8 cellular contexts compared by ENCODE assay signal in genomic region chr17:63550816-63551639, GRCh38. TPM values are rescaled to one million over a fixed set of nuclear protein-coding genes. Genes with fewer than 3 reads are reported as not detected.
DNase-seq lines count a peak whose midpoint lies in the region; ATAC-seq and TF ChIP-seq lines count a peak whose summit lies in the region.

No MANE protein-coding gene starts in this region.

- no peaks in the 10 kb centered on the region for H3K9me3 Mint-ChIP-seq in activated CD4-positive, alpha-beta T cell treated with anti-CD3 and anti-CD28 coated beads for 36 hours (ENCODE audit: low read depth)

- peak overlapping the region; percentile 91 for H3K4me3 Mint-ChIP-seq in activated CD4-positive, alpha-beta T cell treated with anti-CD3 and anti-CD28 coated beads for 36 hours

- WGBS in stomach, 5 donors: 0 to 1% (median 0%) methylated on average over 28 to 32 of the region's 32 CpGs

- H3K27me3 ChIP-seq in stomach: no peaks in the 10 kb centered on the region

- ATAC-seq in activated CD4-positive, alpha-beta T cell treated with anti-CD3 and anti-CD28 coated beads for 36 hours: no peak
- ATAC-seq in HG03175 (IDR thresholded peaks at IDR 0.05; ENCODE audit: unreplicated experiment): peak; percentile 4

- H3K9me3 ChIP-seq in stomach: no peaks in the 10 kb centered on the region

- POLR2A ChIA-PET in activated CD4-positive, alpha-beta T cell treated with anti-CD3 and anti-CD28 coated beads for 36 hours (lab: Charles Lee): interaction anchor here (0.6 to 1.8 kb wide), 8 partner anchors 28 to 108 kb away, joined by 3 to 9 read pairs (median 4); partner anchors contain the start of genes ACE, KCNH6 and MAP3K3

- peak overlapping the region; percentile 96 for H3K27ac Mint-ChIP-seq in activated CD4-positive, alpha-beta T cell treated with anti-CD3 and anti-CD28 coated beads for 36 hours

- H3K4me1 ChIP-seq in stomach: peaks cover 23 to 60% (median 46%) of the 10 kb centered on the region in 4 donors

- no peaks in the 10 kb centered on the region for H3K36me3 ChIP-seq in stomach

- TF ChIP-seq EP300 in stomach (IDR thresholded peaks at IDR 0.05): no peak

- CTCF ChIA-PET in activated CD4-positive, alpha-beta T cell treated with anti-CD3 and anti-CD28 coated beads for 36 hours (lab: Charles Lee): interaction anchor here (0.7 to 2.6 kb wide), 7 partner anchors 14 to 126 kb away, joined by 3 to 14 read pairs (median 3); no protein-coding TSS in a partner anchor

- no peak for TF ChIP-seq CTCF in cardiac fibroblast (IDR thresholded peaks at IDR 0.05; ENCODE audit: low read depth, low read length)
- no peak for TF ChIP-seq CTCF in stomach (IDR thresholded peaks at IDR 0.05)

- peak overlapping the region; percentile 90 to 95 (median 92) for H3K27ac ChIP-seq in stomach

- DNase-seq in activated CD4-positive, alpha-beta T cell treated with anti-CD3 and anti-CD28 coated beads for 36 hours: peak; percentile 43
- DNase-seq in activated CD4-positive, alpha-beta T cell treated with anti-CD3 and anti-CD28 coated beads for 1 hour: no peak
- DNase-seq in cardiac fibroblast (ENCODE audit: low read depth in 2 of 2) (peak; percentile 33 to 40), left kidney (ENCODE audit: low read depth, low spot score) (peak; percentile 84), stomach (peak; percentile 19)
- DNase-seq in activated CD4-positive, CD25-positive, alpha-beta regulatory T cell (lab: John Stamatoyannopoulos, UW): no peak

- intact Hi-C loops in activated CD4-positive, alpha-beta T cell treated with anti-CD3 and anti-CD28 coated beads for 36 hours (cut with DNase I, micrococcal nuclease): loop anchor here (1.0 to 10.0 kb wide), 16 partner anchors 28 to 584 kb away; partner anchors contain the start of genes TACO1 (in 2 of the 2), ACE (in 1 of the 2), CCDC47 (in 1 of the 2) and CYB561 (in 1 of the 2)
- intact Hi-C loops in stomach (cut with DNase I; ENCODE audit: low total_unique reads): no loop called here

- H3K4me3 ChIP-seq in cardiac fibroblast (replicated peaks in 1 of 2; ENCODE audit: low read depth in 2 of 2, low read length in 2 of 2) (peak overlapping the region; percentile 91 to 96), stomach (peak overlapping the region; percentile 88 to 97 (median 94))

- no peak for TF ChIP-seq POLR2A in stomach (IDR thresholded peaks at IDR 0.05)

- H3K36me3 Mint-ChIP-seq in activated CD4-positive, alpha-beta T cell treated with anti-CD3 and anti-CD28 coated beads for 36 hours (ENCODE audit: low read depth): peaks cover 15% of the 10 kb centered on the region

- H3K27me3 Mint-ChIP-seq in activated CD4-positive, alpha-beta T cell treated with anti-CD3 and anti-CD28 coated beads for 36 hours: no peaks in the 10 kb centered on the region

- H3K4me1 Mint-ChIP-seq in activated CD4-positive, alpha-beta T cell treated with anti-CD3 and anti-CD28 coated beads for 36 hours: peaks cover 39% of the 10 kb centered on the region

TF ChIP-seq in PFSK-1, 5 proteins besides CTCF, POLR2A, EP300 and RAD21:
- TF ChIP-seq SIN3A (IDR thresholded peaks at IDR 0.05; ENCODE audit: borderline replicate concordance, insufficient read depth, low read length) (0 out of 2 replicates have a peak, but pooled peaks have one; percentile 56), POLR2AphosphoS5 (IDR thresholded peaks at IDR 0.05; ENCODE audit: low read depth, low read length) (no peak; the same call in 1 of the 2 replicates)

RNA-seq across cellular contexts. Expression of gene DCAF7, which starts 0.8 kb away (rescaled TPM):
- 100 to 1,000 TPM; 106 to 117 TPM for total RNA-seq in activated CD4-positive, alpha-beta T cell treated with anti-CD3 and anti-CD28 coated beads for 36 hours
- 73.3 TPM for polyA plus RNA-seq in PFSK-1 (2012; ENCODE audit: insufficient read length, low read depth)
- total RNA-seq in stomach: 10 to 100 TPM; 14.6 to 45.5 (median 23.5) TPM
- 10 to 100 TPM; 11.6 to 14.8 (median 13.7) TPM for polyA plus RNA-seq in stomach

RNA-seq across cellular contexts. Expression of gene KCNH6, which starts 27.9 kb away (rescaled TPM):
- not detected for total RNA-seq in activated CD4-positive, alpha-beta T cell treated with anti-CD3 and anti-CD28 coated beads for 36 hours
- polyA plus RNA-seq in PFSK-1 (2012; ENCODE audit: insufficient read length, low read depth): not detected
- total RNA-seq in stomach: 1 to 10 TPM in 1 of 5 donors, under 1 TPM in 4; 0.37 to 2.3 (median 0.72) TPM
- under 1 TPM in 2 of 3 donors, not detected in 1; 0.20 to 0.31 TPM for polyA plus RNA-seq in stomach

RNA-seq across cellular contexts. Expression of gene TACO1, which starts 49.7 kb away (rescaled TPM):
- total RNA-seq in activated CD4-positive, alpha-beta T cell treated with anti-CD3 and anti-CD28 coated beads for 36 hours: 10 to 100 TPM; 25.7 to 29.2 TPM
- 66.3 TPM for polyA plus RNA-seq in PFSK-1 (2012; ENCODE audit: insufficient read length, low read depth)
- total RNA-seq in stomach: 10 to 100 TPM in 3 of 5 donors, 1 to 10 TPM in 2; 7.0 to 26.6 (median 10.4) TPM
- 10 to 100 TPM; 18.9 to 20.9 (median 20.9) TPM for polyA plus RNA-seq in stomach

Comparison
In these comparisons a context has a peak if more than half of its experiments do, and no peak if none do; other contexts are left out.
1. DNase-seq: peak in activated CD4-positive, alpha-beta T cell treated with anti-CD3 and anti-CD28 coated beads for 36 hours (single experiment), cardiac fibroblast (2 of 2), left kidney (single experiment) and stomach (single experiment); none in activated CD4-positive, alpha-beta T cell treated with anti-CD3 and anti-CD28 coated beads for 1 hour (single experiment) and activated CD4-positive, CD25-positive, alpha-beta regulatory T cell (0 of 4).